Comparison of ENCODE assay signal across 8 cellular contexts in the genomic region with DNA sequence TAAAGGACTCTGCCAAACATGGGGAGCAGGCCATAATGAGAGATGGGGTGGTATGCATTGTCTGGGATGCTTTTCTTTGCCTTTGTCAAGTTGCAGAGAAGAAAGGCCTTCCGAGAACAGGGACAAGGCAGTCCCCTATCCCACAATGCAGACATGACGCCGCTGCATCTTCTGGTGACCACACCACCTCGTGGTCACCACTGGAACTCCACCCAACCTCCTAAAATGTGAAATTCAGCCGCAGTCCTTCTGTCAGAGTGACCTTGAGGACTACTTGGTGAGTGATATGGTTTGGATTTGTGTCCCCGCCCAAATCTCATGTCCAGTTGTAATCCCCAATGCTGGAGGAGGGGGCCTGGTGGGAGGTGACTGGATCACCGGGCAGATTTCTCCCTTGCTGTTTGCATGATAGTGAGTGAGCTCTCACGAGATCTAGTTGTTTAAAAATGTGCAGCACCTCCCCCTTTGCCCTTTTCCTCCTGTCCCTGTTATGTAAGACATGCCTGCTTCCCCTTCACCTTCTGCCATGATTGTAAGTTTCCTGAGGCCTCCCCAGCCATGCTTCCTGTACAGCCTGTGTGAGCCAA. TPM values are rescaled to one million over a fixed set of nuclear protein-coding genes. Genes with fewer than 3 reads are reported as not detected.
DNase-seq lines count a peak whose midpoint lies in the region; ATAC-seq and TF ChIP-seq lines count a peak whose summit lies in the region.

No MANE protein-coding gene starts in this region.

- H3K4me1 ChIP-seq in endodermal cell (ENCODE audit: control insufficient read depth, insufficient read depth, low read length) (no peaks in the 10 kb centered on the region), mucosa of descending colon (ENCODE audit: low read depth) (no peaks in the 10 kb centered on the region), thyroid gland (peaks cover 14 to 30% of the 10 kb centered on the region in 2 donors)

- peak; percentile 41 for DNase-seq in DMS53 treated with DMSO at 0.1 percent for 48 hours (lab: John Stamatoyannopoulos, UW; ENCODE audit: unreplicated experiment)
- DNase-seq in NB4 (ENCODE audit: low read depth), result peak; percentile 68
- peak; percentile 35 for DNase-seq in activated CD4-positive, alpha-beta T cell treated with anti-CD3 and anti-CD28 coated beads, Interleukin-2, amount 50 U/mL, for 1 hour
- peak; percentile 93 for DNase-seq in endodermal cell
- peak in 2 of 3 donors; percentile 66 to 77 for DNase-seq in mucosa of descending colon
- peak; percentile 71 to 78 for DNase-seq in thyroid gland

- H3K27ac ChIP-seq in endodermal cell (ENCODE audit: low read depth, low read length), result no peak overlapping the region
- peak overlapping the region in 2 of 3 donors; percentile 24 to 42 for H3K27ac ChIP-seq in thyroid gland

- peak; percentile 80 for TF ChIP-seq CTCF in NB4 (IDR thresholded peaks at IDR 0.05; ENCODE audit: low read depth, low read length)
- TF ChIP-seq CTCF in endodermal cell (conservative IDR thresholded peaks at IDR 0.05), result peak; percentile 90
- peak; percentile 73 for TF ChIP-seq CTCF in mucosa of descending colon (IDR thresholded peaks at IDR 0.05)
- peak; percentile 55 to 91 (median 80) for TF ChIP-seq CTCF in thyroid gland (IDR thresholded peaks at IDR 0.05)

- H3K4me3 Mint-ChIP-seq in endodermal cell, result no peak overlapping the region

- H3K36me3 ChIP-seq in endodermal cell (ENCODE audit: control insufficient read depth, insufficient read depth, low read length), result no peaks in the 10 kb centered on the region
- no peaks in the 10 kb centered on the region for H3K36me3 ChIP-seq in mucosa of descending colon (ENCODE audit: low read depth)
- H3K36me3 ChIP-seq in thyroid gland, result no peaks in the 10 kb centered on the region

- intact Hi-C loops in mucosa of descending colon (cut with DNase I, micrococcal nuclease) (no loop called here), thyroid gland (cut with DNase I) (loop anchor here (10.0 kb wide), 1 partner anchor 75 kb away; no protein-coding TSS in a partner anchor)

- H3K27ac Mint-ChIP-seq in endodermal cell, result no peak overlapping the region

- WGBS in endodermal cell (ENCODE audit: insufficient coverage in 1 of 2, insufficient read length in 1 of 2), 2 experiments, result 19 to 67% methylated on average over 1 to 8 of the region's 8 CpGs
- WGBS in thyroid gland, 2 donors, result 17 to 25% methylated on average over 4 to 8 of the region's 8 CpGs

- no peak overlapping the region for H3K9ac ChIP-seq in endodermal cell (ENCODE audit: extremely low read depth, low read length, poor library complexity, severe bottlenecking)

- peaks cover 15% of the 10 kb centered on the region for H3K27me3 Mint-ChIP-seq in endodermal cell (ENCODE audit: insufficient read depth)

- no peak for TF ChIP-seq POLR2A in NB4 (IDR thresholded peaks at IDR 0.05; ENCODE audit: extremely low read depth, insufficient read length)
- TF ChIP-seq POLR2A in thyroid gland (IDR thresholded peaks at IDR 0.05), result no peak

- peaks cover 1% of the 10 kb centered on the region for H3K9me3 Mint-ChIP-seq in endodermal cell

- H3K4me3 ChIP-seq in NB4 (ENCODE audit: low read depth, low read length), result no peak overlapping the region
- no peak overlapping the region for H3K4me3 ChIP-seq in endodermal cell (ENCODE audit: low read length)
- H3K4me3 ChIP-seq in mucosa of descending colon, result no peak overlapping the region
- no peak overlapping the region for H3K4me3 ChIP-seq in thyroid gland (replicated peaks in 1 of 3)

- ATAC-seq in GM21825 (IDR thresholded peaks at IDR 0.05; ENCODE audit: unreplicated experiment) (peak; percentile 39), mucosa of descending colon (peak; percentile 79), HG03457 (IDR thresholded peaks at IDR 0.05; ENCODE audit: unreplicated experiment) (no peak)

- H3K4me1 Mint-ChIP-seq in endodermal cell, result peaks cover 15% of the 10 kb centered on the region

- no peaks in the 10 kb centered on the region for H3K9me3 ChIP-seq in endodermal cell (ENCODE audit: control insufficient read depth, low read length)
- no peaks in the 10 kb centered on the region for H3K9me3 ChIP-seq in mucosa of descending colon
- no peaks in the 10 kb centered on the region for H3K9me3 ChIP-seq in thyroid gland

- no peaks in the 10 kb centered on the region for H3K27me3 ChIP-seq in endodermal cell (ENCODE audit: control insufficient read depth, insufficient read depth, low read length, poor library complexity, severe bottlenecking)
- no peaks in the 10 kb centered on the region for H3K27me3 ChIP-seq in thyroid gland

- H3K36me3 Mint-ChIP-seq in endodermal cell (ENCODE audit: low read depth), result no peaks in the 10 kb centered on the region

RNA-seq across cellular contexts. Expression of gene FRMPD2, which starts 15.2 kb away (rescaled TPM):
- total RNA-seq in endodermal cell (1 to 10 TPM in 1 of 2 donors, under 1 TPM in 1; 0.44 to 1.5 TPM), mucosa of descending colon (under 1 TPM in 2 of 3 donors, not detected in 1; 0.35 to 0.73 TPM), thyroid gland (1 to 10 TPM in 2 of 4 donors, under 1 TPM in 2; 0.50 to 4.4 (median 0.96) TPM)
- 0.28 TPM for polyA plus RNA-seq in endodermal cell (2013, experiment 1 of 2)
- polyA plus RNA-seq in endodermal cell (2013, experiment 2 of 2), result 0.37 TPM

RNA-seq across cellular contexts. Expression of gene MAPK8, which starts 16.7 kb away (rescaled TPM):
- total RNA-seq in endodermal cell (100 to 1,000 TPM in 1 of 2 donors, 10 to 100 TPM in 1; 84.2 to 146 TPM), mucosa of descending colon (10 to 100 TPM; 47.1 to 56.4 (median 53.5) TPM), thyroid gland (100 to 1,000 TPM in 2 of 4 donors, 10 to 100 TPM in 2; 76.2 to 165 (median 99.0) TPM)
- polyA plus RNA-seq in endodermal cell (2013, experiment 1 of 2), result 65.8 TPM
- polyA plus RNA-seq in endodermal cell (2013, experiment 2 of 2), result 70.2 TPM

Comparison
In these comparisons a context has a peak if more than half of its experiments do, and no peak if none do; other contexts are left out.
1. DNase-seq: peak in every context shown above with its lines; median percentile 93 in endodermal cell; 74 in thyroid gland; 72 in mucosa of descending colon; 68 in NB4; 41 in DMS53 treated with DMSO at 0.1 percent for 48 hours; 35 in activated CD4-positive, alpha-beta T cell treated with anti-CD3 and anti-CD28 coated beads, Interleukin-2, amount 50 U/mL, for 1 hour.